In genomic region chr6:41778895-41779294, GRCh38 we compare ENCODE assay signal across 1 cellular context.
TF ChIP-seq lines count a peak whose summit lies in the region.

No MANE protein-coding gene starts in this region.

TF ChIP-seq in endothelial cell of umbilical vein, 7 proteins besides CTCF, POLR2A, EP300 and RAD21:
- TF ChIP-seq MAX (IDR thresholded peaks at IDR 0.05; ENCODE audit: insufficient read depth, insufficient read length) (no peak), POLR2AphosphoS5 (IDR thresholded peaks at IDR 0.05; ENCODE audit: insufficient read depth, low read depth, low read length) (no peak), GATA2 (IDR thresholded peaks at IDR 0.05; ENCODE audit: insufficient read depth, insufficient read length, low read depth, low read length) (no peak), MYC (IDR thresholded peaks at IDR 0.05; ENCODE audit: low read depth, low read length) (no peak), FOS (IDR thresholded peaks at IDR 0.05; ENCODE audit: borderline replicate concordance, insufficient read depth, low read length) (no peak), EZH2 (IDR thresholded peaks at IDR 0.05; ENCODE audit: borderline replicate concordance, low read depth, low read length, severe bottlenecking) (no peak), JUN (IDR thresholded peaks at IDR 0.05; ENCODE audit: borderline replicate concordance, insufficient read depth, insufficient read length, low read depth) (no peak)
